Comparison of ENCODE assay signal across 21 cellular contexts in genomic region chr17:30597776-30598288, GRCh38.
"Had no signal": no experiment of that assay in that cellular context is flagged by ENCODE, and none has a peak within 500 bp of the region (broad histone marks: within the 10 kb centered on the region; RNA-seq: fewer than 3 reads in every experiment).

No MANE protein-coding gene starts in this region.

- ATAC-seq: activated CD4-positive, CD25-positive, alpha-beta regulatory T cell treated with anti-CD3 and anti-CD28 coated beads, Interleukin-2, amount 50 U/mL, for 24 hours; activated CD8-positive, alpha-beta memory T cell treated with anti-CD3 and anti-CD28 coated beads, Interleukin-2, amount 10 ng/mL, durations not matched to agents 7 days and 5 days; activated naive CD8-positive, alpha-beta T cell treated with anti-CD3 and anti-CD28 coated beads, Interleukin-2, amount 50 U/mL, for 24 hours; left lung; naive thymus-derived CD8-positive, alpha-beta T cell; T-helper 17 cell had no signal

- H3K4me3 ChIP-seq: left lung, lung, tibial nerve had no signal

- H3K9me3 ChIP-seq: left lung, tibial nerve had no signal

- H3K27ac Mint-ChIP-seq: activated CD4-positive, alpha-beta memory T cell treated with anti-CD3 and anti-CD28 coated beads, Interleukin-2, amount 10 ng/mL, durations not matched to agents 7 days and 5 days; activated CD4-positive, alpha-beta T cell treated with anti-CD3 and anti-CD28 coated beads, Interleukin-2, amount 10 ng/mL, durations not matched to agents 24 days and 14 days; activated CD8-positive, alpha-beta memory T cell treated with anti-CD3 and anti-CD28 coated beads, Interleukin-2, amount 10 ng/mL, durations not matched to agents 7 days and 5 days; activated naive CD8-positive, alpha-beta T cell treated with anti-CD3 and anti-CD28 coated beads, Interleukin-2, amount 50 U/mL, for 24 hours; brain; immature natural killer cell; naive thymus-derived CD8-positive, alpha-beta T cell; stimulated activated naive CD8-positive, alpha-beta T cell treated with anti-CD3 and anti-CD28 coated beads, Interleukin-15, Interleukin-2, amounts not matched to agents 100 ng/mL and 50 ng/mL, for 24 hours; T-helper 17 cell had no signal

- H3K36me3 Mint-ChIP-seq: activated CD8-positive, alpha-beta memory T cell treated with anti-CD3 and anti-CD28 coated beads, Interleukin-2, amount 10 ng/mL, durations not matched to agents 7 days and 5 days; brain; immature natural killer cell had no signal

- DNase-seq: activated CD4-positive, alpha-beta memory T cell treated with anti-CD3 and anti-CD28 coated beads, Interleukin-2, amount 10 ng/mL, durations not matched to agents 7 days and 5 days; activated CD4-positive, alpha-beta T cell treated with anti-CD3 and anti-CD28 coated beads, Interleukin-2, amount 10 ng/mL, durations not matched to agents 24 days and 14 days; activated CD8-positive, alpha-beta memory T cell treated with anti-CD3 and anti-CD28 coated beads, Interleukin-2, amount 10 ng/mL, durations not matched to agents 7 days and 5 days; activated effector memory CD4-positive, alpha-beta T cell treated with anti-CD3 and anti-CD28 coated beads, Interleukin-2, amount 50 U/mL, for 16 hours; activated naive CD4-positive, alpha-beta T cell treated with anti-CD3 and anti-CD28 coated beads, Interleukin-2, amount 50 U/mL, for 16 hours; activated naive CD8-positive, alpha-beta T cell treated with anti-CD3 and anti-CD28 coated beads, Interleukin-2, amount 50 U/mL, for 24 hours; activated T-cell treated with anti-CD3 and anti-CD28 coated beads for 4 hours; aorta; immature natural killer cell; kidney glomerular epithelial cell; left lung; naive thymus-derived CD8-positive, alpha-beta T cell; stimulated activated CD4-positive, alpha-beta T cell treated with anti-CD3 and anti-CD28 coated beads, Interleukin-4, amount 100 ng/mL, for 24 hours; T-helper 17 cell had no signal

- H3K4me3 Mint-ChIP-seq: activated CD4-positive, alpha-beta memory T cell treated with anti-CD3 and anti-CD28 coated beads, Interleukin-2, amount 10 ng/mL, durations not matched to agents 7 days and 5 days; activated CD4-positive, alpha-beta T cell treated with anti-CD3 and anti-CD28 coated beads, Interleukin-2, amount 10 ng/mL, durations not matched to agents 24 days and 14 days; activated CD8-positive, alpha-beta memory T cell treated with anti-CD3 and anti-CD28 coated beads, Interleukin-2, amount 10 ng/mL, durations not matched to agents 7 days and 5 days; activated naive CD8-positive, alpha-beta T cell treated with anti-CD3 and anti-CD28 coated beads, Interleukin-2, amount 50 U/mL, for 24 hours; brain; immature natural killer cell; naive thymus-derived CD8-positive, alpha-beta T cell; stimulated activated naive CD8-positive, alpha-beta T cell treated with anti-CD3 and anti-CD28 coated beads, Interleukin-15, Interleukin-2, amounts not matched to agents 100 ng/mL and 50 ng/mL, for 24 hours; T-helper 17 cell had no signal

- H3K9me3 Mint-ChIP-seq: activated CD4-positive, alpha-beta memory T cell treated with anti-CD3 and anti-CD28 coated beads, Interleukin-2, amount 10 ng/mL, durations not matched to agents 7 days and 5 days; activated CD4-positive, alpha-beta T cell treated with anti-CD3 and anti-CD28 coated beads, Interleukin-2, amount 10 ng/mL, durations not matched to agents 24 days and 14 days; activated naive CD8-positive, alpha-beta T cell treated with anti-CD3 and anti-CD28 coated beads, Interleukin-2, amount 50 U/mL, for 24 hours; stimulated activated naive CD8-positive, alpha-beta T cell treated with anti-CD3 and anti-CD28 coated beads, Interleukin-15, Interleukin-2, amounts not matched to agents 100 ng/mL and 50 ng/mL, for 24 hours had no signal

- H3K36me3 ChIP-seq: left lung, tibial nerve had no signal

- H3K27me3 ChIP-seq: left lung, tibial nerve had no signal

- H3K27ac ChIP-seq: epithelial cell of prostate, left lung, tibial nerve, VCaP had no signal
